ENCODE assay signal across 1 cellular context in the genomic region with DNA sequence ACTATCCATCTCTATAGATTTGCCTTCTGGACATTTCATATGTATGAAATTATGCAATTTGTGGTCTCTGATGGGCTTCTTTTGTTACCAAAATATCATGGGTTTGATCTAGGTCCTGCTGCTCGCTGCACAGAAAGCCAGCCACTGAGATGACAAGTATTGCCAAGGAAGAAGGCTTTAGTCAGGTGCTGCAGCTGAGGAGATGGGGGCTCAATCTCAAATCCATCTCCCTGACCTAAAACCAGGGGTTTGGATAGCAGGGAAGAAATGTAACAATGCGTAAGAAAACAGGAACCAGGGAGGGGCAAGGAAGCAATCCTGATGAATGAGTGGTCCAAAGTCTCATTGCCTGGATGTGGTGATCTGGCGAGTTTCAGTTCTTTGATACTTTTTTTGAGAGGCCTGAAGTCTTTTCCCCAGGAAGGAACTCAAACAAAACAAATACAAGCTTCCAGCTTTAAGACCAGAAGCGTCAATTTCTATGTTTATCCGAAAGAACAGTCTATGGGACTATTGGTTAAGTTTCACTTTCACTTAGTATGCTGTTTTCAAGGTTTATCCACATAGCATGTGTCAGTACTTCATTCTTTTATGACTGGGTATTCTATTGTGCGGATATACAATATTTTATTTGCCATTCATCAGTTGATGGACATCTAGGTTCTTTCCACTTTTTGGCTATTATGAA.
TF ChIP-seq lines count a peak whose summit lies in the region.

No MANE protein-coding gene starts in this region.

TF ChIP-seq in A549, 52 proteins besides CTCF, POLR2A, EP300 and RAD21 (continued from another document):
- TF ChIP-seq, protein P1, sequence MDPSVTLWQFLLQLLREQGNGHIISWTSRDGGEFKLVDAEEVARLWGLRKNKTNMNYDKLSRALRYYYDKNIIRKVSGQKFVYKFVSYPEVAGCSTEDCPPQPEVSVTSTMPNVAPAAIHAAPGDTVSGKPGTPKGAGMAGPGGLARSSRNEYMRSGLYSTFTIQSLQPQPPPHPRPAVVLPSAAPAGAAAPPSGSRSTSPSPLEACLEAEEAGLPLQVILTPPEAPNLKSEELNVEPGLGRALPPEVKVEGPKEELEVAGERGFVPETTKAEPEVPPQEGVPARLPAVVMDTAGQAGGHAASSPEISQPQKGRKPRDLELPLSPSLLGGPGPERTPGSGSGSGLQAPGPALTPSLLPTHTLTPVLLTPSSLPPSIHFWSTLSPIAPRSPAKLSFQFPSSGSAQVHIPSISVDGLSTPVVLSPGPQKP (IDR thresholded peaks at IDR 0.05; ENCODE audit: low read depth, low read length), result no peak
- no peak for TF ChIP-seq KDM5A (IDR thresholded peaks at IDR 0.05)
